In the genomic region with DNA sequence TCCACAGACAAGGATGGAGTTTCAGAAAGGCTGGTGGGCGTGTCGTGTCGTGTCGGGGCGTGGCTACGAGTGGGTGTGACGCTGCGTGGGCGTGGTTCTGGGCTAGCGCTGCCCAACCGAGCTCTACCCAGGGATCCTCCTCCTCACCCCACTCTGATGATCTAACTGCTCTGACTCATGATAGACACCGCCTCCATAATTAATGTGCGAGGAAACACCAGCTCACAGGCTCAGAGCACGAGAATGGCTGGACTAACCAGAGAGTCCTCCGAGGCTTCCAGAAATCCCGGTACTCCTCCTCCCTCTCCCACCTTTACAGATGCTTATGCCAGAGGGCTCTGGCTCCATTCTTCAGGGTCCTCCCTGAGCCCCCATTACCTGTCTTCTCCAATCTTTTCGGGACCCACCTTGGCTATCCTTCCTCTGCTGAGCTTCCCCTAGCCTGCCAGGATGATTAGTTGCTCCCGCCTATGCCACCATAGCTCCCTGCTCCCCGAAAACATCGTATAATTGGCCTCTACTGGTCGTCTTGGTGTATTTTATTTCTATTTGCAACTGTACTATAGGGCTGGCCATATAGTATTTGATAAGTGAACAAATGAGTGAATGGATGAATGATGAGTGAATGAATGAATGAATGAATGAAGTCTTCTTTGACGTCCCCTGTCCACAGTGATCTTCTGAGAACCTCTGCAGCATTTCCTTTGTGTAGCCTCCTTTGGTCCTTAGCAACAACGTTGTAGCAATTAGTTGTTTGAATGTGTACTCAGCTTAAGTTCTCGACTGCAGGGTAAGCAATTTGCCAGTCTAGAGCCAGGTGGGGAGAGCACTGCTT, we compare ENCODE assay signal across 8 cellular contexts. TPM values are rescaled to one million over a fixed set of nuclear protein-coding genes. Genes with fewer than 3 reads are reported as not detected.
A peak's percentile ranks its signal among the peaks of the same experiment; 100 is the strongest.
DNase-seq lines count a peak whose midpoint lies in the region; ATAC-seq and TF ChIP-seq lines count a peak whose summit lies in the region.

No MANE protein-coding gene starts in this region.

- no peak for TF ChIP-seq CTCF in BE2C (IDR thresholded peaks at IDR 0.05; ENCODE audit: low read depth, low read length)
- no peak for TF ChIP-seq CTCF in HEK293 (tag by site-specific recombination; IDR thresholded peaks at IDR 0.05)
- no peak for TF ChIP-seq CTCF in lower lobe of right lung (IDR thresholded peaks at IDR 0.05)

- peak; percentile 88 for ATAC-seq in lower lobe of right lung

- no peaks in the 10 kb centered on the region for H3K27me3 ChIP-seq in BE2C
- no peaks in the 10 kb centered on the region for H3K27me3 ChIP-seq in lower lobe of right lung (ENCODE audit: low read depth)

- H3K4me1 ChIP-seq in BE2C (peaks cover 30% of the 10 kb centered on the region), HEK293 (ENCODE audit: control insufficient read depth, insufficient read depth, low read length) (no peaks in the 10 kb centered on the region), lower lobe of right lung (peaks cover 6% of the 10 kb centered on the region)

- CTCF ChIA-PET in HEK293 (lab: Yijun Ruan, JAX), result interaction anchor here (0.6 to 2.3 kb wide), 11 partner anchors 11 to 145 kb away, joined by 3 to 16 read pairs (median 3); no protein-coding TSS in a partner anchor

- peak overlapping the region; percentile 27 for H3K4me3 ChIP-seq in BE2C (ENCODE audit: low read depth, low read length)
- no peak overlapping the region for H3K4me3 ChIP-seq in HEK293 (ENCODE audit: low read depth, low read length)
- no peak overlapping the region for H3K4me3 ChIP-seq in lower lobe of right lung

- H3K9me3 ChIP-seq in BE2C, result no peaks in the 10 kb centered on the region
- H3K9me3 ChIP-seq in HEK293 (ENCODE audit: control insufficient read depth, insufficient read depth, low read depth, low read length), result no peaks in the 10 kb centered on the region
- no peaks in the 10 kb centered on the region for H3K9me3 ChIP-seq in lower lobe of right lung

- H3K27ac ChIP-seq in HEK293 (ENCODE audit: extremely low read depth, low read depth, low read length) (no peak overlapping the region), lower lobe of right lung (no peak overlapping the region)

- intact Hi-C loops in lower lobe of right lung (cut with DNase I), result no loop called here

- DNase-seq in BE2C (peak; percentile 97), NCI-H69 (lab: John Stamatoyannopoulos, UW) (peak; percentile 98), lower lobe of right lung (peak; percentile 80), epidermal melanocyte (ENCODE audit: insufficient read length, low spot score) (no peak)
- DNase-seq in activated CD4-positive, alpha-beta T cell treated with anti-CD3 and anti-CD28 coated beads, Interleukin-2, amount 50 U/mL, for 4 hours, result peak; percentile 53 to 59
- DNase-seq in effector CD4-positive, alpha-beta T cell, result peak; percentile 31
- peak; percentile 42 to 69 (median 67) for DNase-seq in stimulated activated CD4-positive, alpha-beta T cell treated with anti-CD3 and anti-CD28 coated beads, TNF-alpha, amount 100 ng/mL, for 48 hours (ENCODE audit: low read depth in 3 of 3)

- H3K36me3 ChIP-seq in BE2C, result no peaks in the 10 kb centered on the region
- no peaks in the 10 kb centered on the region for H3K36me3 ChIP-seq in HEK293 (ENCODE audit: control insufficient read depth in 2 of 2, insufficient read depth in 1 of 2, low read length in 2 of 2)
- H3K36me3 ChIP-seq in lower lobe of right lung, result no peaks in the 10 kb centered on the region

- POLR2A ChIA-PET in HEK293 (lab: Yijun Ruan, JAX), result interaction anchor here (0.8 to 1.3 kb wide), 4 partner anchors 30 to 39 kb away, joined by 3 to 9 read pairs (median 4); a partner anchor contains a TSS

TF ChIP-seq in HEK293, 187 proteins besides CTCF, POLR2A, EP300 and RAD21 (continues in another document):
- TF ChIP-seq, protein P1, sequence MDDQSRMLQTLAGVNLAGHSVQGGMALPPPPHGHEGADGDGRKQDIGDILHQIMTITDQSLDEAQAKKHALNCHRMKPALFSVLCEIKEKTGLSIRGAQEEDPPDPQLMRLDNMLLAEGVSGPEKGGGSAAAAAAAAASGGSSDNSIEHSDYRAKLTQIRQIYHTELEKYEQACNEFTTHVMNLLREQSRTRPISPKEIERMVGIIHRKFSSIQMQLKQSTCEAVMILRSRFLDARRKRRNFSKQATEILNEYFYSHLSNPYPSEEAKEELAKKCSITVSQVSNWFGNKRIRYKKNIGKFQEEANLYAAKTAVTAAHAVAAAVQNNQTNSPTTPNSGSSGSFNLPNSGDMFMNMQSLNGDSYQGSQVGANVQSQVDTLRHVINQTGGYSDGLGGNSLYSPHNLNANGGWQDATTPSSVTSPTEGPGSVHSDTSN (CRISPR knock-in tag; IDR thresholded peaks at IDR 0.05), result no peak
- TF ChIP-seq KLF10 (tag by site-specific recombination; IDR thresholded peaks at IDR 0.05) (peak; percentile 93), ZNF629 (tag by site-specific recombination; IDR thresholded peaks at IDR 0.05) (peak; percentile 72), ZNF596 (tag by site-specific recombination; IDR thresholded peaks at IDR 0.05) (no peak)
- TF ChIP-seq, protein P2, sequence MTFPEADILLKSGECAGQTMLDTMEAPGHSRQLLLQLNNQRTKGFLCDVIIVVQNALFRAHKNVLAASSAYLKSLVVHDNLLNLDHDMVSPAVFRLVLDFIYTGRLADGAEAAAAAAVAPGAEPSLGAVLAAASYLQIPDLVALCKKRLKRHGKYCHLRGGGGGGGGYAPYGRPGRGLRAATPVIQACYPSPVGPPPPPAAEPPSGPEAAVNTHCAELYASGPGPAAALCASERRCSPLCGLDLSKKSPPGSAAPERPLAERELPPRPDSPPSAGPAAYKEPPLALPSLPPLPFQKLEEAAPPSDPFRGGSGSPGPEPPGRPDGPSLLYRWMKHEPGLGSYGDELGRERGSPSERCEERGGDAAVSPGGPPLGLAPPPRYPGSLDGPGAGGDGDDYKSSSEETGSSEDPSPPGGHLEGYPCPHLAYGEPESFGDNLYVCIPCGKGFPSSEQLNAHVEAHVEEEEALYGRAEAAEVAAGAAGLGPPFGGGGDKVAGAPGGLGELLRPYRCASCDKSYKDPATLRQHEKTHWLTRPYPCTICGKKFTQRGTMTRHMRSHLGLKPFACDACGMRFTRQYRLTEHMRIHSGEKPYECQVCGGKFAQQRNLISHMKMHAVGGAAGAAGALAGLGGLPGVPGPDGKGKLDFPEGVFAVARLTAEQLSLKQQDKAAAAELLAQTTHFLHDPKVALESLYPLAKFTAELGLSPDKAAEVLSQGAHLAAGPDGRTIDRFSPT (tag by site-specific recombination; IDR thresholded peaks at IDR 0.05), result peak; percentile 88
- TF ChIP-seq, protein P3, sequence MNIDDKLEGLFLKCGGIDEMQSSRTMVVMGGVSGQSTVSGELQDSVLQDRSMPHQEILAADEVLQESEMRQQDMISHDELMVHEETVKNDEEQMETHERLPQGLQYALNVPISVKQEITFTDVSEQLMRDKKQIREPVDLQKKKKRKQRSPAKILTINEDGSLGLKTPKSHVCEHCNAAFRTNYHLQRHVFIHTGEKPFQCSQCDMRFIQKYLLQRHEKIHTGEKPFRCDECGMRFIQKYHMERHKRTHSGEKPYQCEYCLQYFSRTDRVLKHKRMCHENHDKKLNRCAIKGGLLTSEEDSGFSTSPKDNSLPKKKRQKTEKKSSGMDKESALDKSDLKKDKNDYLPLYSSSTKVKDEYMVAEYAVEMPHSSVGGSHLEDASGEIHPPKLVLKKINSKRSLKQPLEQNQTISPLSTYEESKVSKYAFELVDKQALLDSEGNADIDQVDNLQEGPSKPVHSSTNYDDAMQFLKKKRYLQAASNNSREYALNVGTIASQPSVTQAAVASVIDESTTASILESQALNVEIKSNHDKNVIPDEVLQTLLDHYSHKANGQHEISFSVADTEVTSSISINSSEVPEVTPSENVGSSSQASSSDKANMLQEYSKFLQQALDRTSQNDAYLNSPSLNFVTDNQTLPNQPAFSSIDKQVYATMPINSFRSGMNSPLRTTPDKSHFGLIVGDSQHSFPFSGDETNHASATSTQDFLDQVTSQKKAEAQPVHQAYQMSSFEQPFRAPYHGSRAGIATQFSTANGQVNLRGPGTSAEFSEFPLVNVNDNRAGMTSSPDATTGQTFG (tag by site-specific recombination; IDR thresholded peaks at IDR 0.05; ENCODE audit: borderline replicate concordance), result no peak
- TF ChIP-seq, protein P4, sequence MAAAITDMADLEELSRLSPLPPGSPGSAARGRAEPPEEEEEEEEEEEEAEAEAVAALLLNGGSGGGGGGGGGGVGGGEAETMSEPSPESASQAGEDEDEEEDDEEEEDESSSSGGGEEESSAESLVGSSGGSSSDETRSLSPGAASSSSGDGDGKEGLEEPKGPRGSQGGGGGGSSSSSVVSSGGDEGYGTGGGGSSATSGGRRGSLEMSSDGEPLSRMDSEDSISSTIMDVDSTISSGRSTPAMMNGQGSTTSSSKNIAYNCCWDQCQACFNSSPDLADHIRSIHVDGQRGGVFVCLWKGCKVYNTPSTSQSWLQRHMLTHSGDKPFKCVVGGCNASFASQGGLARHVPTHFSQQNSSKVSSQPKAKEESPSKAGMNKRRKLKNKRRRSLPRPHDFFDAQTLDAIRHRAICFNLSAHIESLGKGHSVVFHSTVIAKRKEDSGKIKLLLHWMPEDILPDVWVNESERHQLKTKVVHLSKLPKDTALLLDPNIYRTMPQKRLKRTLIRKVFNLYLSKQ (tag by site-specific recombination; IDR thresholded peaks at IDR 0.05; ENCODE audit: borderline replicate concordance), result no peak
- TF ChIP-seq, protein P5, sequence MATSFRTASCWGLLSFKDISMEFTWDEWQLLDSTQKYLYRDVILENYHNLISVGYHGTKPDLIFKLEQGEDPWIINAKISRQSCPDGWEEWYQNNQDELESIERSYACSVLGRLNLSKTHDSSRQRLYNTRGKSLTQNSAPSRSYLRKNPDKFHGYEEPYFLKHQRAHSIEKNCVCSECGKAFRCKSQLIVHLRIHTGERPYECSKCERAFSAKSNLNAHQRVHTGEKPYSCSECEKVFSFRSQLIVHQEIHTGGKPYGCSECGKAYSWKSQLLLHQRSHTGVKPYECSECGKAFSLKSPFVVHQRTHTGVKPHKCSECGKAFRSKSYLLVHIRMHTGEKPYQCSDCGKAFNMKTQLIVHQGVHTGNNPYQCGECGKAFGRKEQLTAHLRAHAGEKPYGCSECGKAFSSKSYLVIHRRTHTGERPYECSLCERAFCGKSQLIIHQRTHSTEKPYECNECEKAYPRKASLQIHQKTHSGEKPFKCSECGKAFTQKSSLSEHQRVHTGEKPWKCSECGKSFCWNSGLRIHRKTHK (tag by site-specific recombination; IDR thresholded peaks at IDR 0.05), result no peak

RNA-seq across cellular contexts. Expression of a gene that starts 21.7 kb away (rescaled TPM):
- polyA plus RNA-seq in BE2C (2012; ENCODE audit: insufficient read depth, insufficient read length, low read depth), result not detected
- 7.0 TPM for total RNA-seq in lower lobe of right lung

RNA-seq across cellular contexts. Expression of a gene that starts 31.0 kb away (rescaled TPM):
- 242 TPM for polyA plus RNA-seq in BE2C (2012; ENCODE audit: insufficient read depth, insufficient read length, low read depth)
- 61.2 TPM for total RNA-seq in lower lobe of right lung
